In genomic region chr9:71746023-71746752, GRCh38 we compare ENCODE assay signal across 31 cellular contexts.
DNase-seq lines count a peak whose midpoint lies in the region; ATAC-seq and TF ChIP-seq lines count a peak whose summit lies in the region.
"Had no signal": no experiment of that assay in that cellular context is flagged by ENCODE, and none has a peak within 500 bp of the region (broad histone marks: within the 10 kb centered on the region; RNA-seq: fewer than 3 reads in every experiment).

No MANE protein-coding gene starts in this region.

- H3K9me3 Mint-ChIP-seq in stimulated activated naive CD8-positive, alpha-beta T cell treated with anti-CD3 and anti-CD28 coated beads, Interleukin-15, Interleukin-2, amounts not matched to agents 100 ng/mL and 50 ng/mL, for 24 hours, result no peaks in the 10 kb centered on the region
- H3K9me3 Mint-ChIP-seq in stimulated activated naive CD8-positive, alpha-beta T cell treated with anti-CD3 and anti-CD28 coated beads, Interleukin-15, amount 100 ng/mL, for 72 hours, result no peaks in the 10 kb centered on the region
- H3K9me3 Mint-ChIP-seq in stimulated activated naive B cell treated with anti-CD40 and anti-IgM and Interleukin-4, amounts not matched to agents 10 μg/mL and 1 μg/mL and 100 μg/mL, for 72 hours, result no peaks in the 10 kb centered on the region
- H3K9me3 Mint-ChIP-seq: CD8-positive, alpha-beta T cell; dendritic cell treated with granulocyte-macrophage colony-stimulating factor and Interleukin-4, amounts not matched to agents 40 ng/mL and 50 ng/mL, for 4 days; nephron had no signal

- H3K27me3 ChIP-seq in iPS-20b (ENCODE audit: insufficient read depth, low read length) (no peaks in the 10 kb centered on the region), tibial artery (no peaks in the 10 kb centered on the region)
- H3K27me3 ChIP-seq: heart right ventricle, Peyer's patch, stomach, thyroid gland had no signal

- H3K27me3 Mint-ChIP-seq in stimulated activated naive CD8-positive, alpha-beta T cell treated with anti-CD3 and anti-CD28 coated beads, Interleukin-15, Interleukin-2, amounts not matched to agents 100 ng/mL and 50 ng/mL, for 24 hours, result no peaks in the 10 kb centered on the region
- no peaks in the 10 kb centered on the region for H3K27me3 Mint-ChIP-seq in stimulated activated naive CD8-positive, alpha-beta T cell treated with anti-CD3 and anti-CD28 coated beads, Interleukin-15, amount 100 ng/mL, for 72 hours
- no peaks in the 10 kb centered on the region for H3K27me3 Mint-ChIP-seq in stimulated activated naive B cell treated with anti-CD40 and anti-IgM and Interleukin-4, amounts not matched to agents 10 μg/mL and 1 μg/mL and 100 μg/mL, for 72 hours
- H3K27me3 Mint-ChIP-seq: activated CD4-positive, alpha-beta T cell treated with anti-CD3 and anti-CD28 coated beads for 36 hours; activated naive CD8-positive, alpha-beta T cell; dendritic cell treated with granulocyte-macrophage colony-stimulating factor and Interleukin-4, amounts not matched to agents 40 ng/mL and 50 ng/mL, for 4 days had no signal

- H3K4me3 ChIP-seq in astrocyte of the spinal cord (ENCODE audit: low read depth, low read length), result no peak overlapping the region
- H3K4me3 ChIP-seq in iPS-20b (ENCODE audit: low read length), result peak overlapping the region; percentile 2; the same call in 1 of the 2 replicates
- no peak overlapping the region for H3K4me3 ChIP-seq in tibial artery
- H3K4me3 ChIP-seq: heart right ventricle, lower lobe of right lung, Peyer's patch, stomach, thyroid gland had no signal

- peaks cover 43% of the 10 kb centered on the region for H3K4me1 ChIP-seq in iPS-20b (ENCODE audit: insufficient read depth, low read length)
- H3K4me1 ChIP-seq in tibial artery, result peaks cover 0 to 32% (median 9%) of the 10 kb centered on the region in 4 donors

- peaks cover 44% of the 10 kb centered on the region for H3K4me1 Mint-ChIP-seq in stimulated activated naive CD8-positive, alpha-beta T cell treated with anti-CD3 and anti-CD28 coated beads, Interleukin-15, Interleukin-2, amounts not matched to agents 100 ng/mL and 50 ng/mL, for 24 hours (ENCODE audit: low read depth)
- H3K4me1 Mint-ChIP-seq in stimulated activated naive CD8-positive, alpha-beta T cell treated with anti-CD3 and anti-CD28 coated beads, Interleukin-15, amount 100 ng/mL, for 72 hours, result peaks cover 14% of the 10 kb centered on the region
- peaks cover 22 to 51% of the 10 kb centered on the region in 2 donors for H3K4me1 Mint-ChIP-seq in stimulated activated naive B cell treated with anti-CD40 and anti-IgM and Interleukin-4, amounts not matched to agents 10 μg/mL and 1 μg/mL and 100 μg/mL, for 72 hours

- TF ChIP-seq CTCF in astrocyte of the spinal cord (IDR thresholded peaks at IDR 0.05; ENCODE audit: low read depth, low read length) (no peak), tibial artery (IDR thresholded peaks at IDR 0.05) (no peak)

- no peak overlapping the region; the same call in 1 of the 2 replicates for H3K9ac ChIP-seq in iPS-20b (ENCODE audit: low read depth, low read length)

- H3K36me3 Mint-ChIP-seq in stimulated activated naive CD8-positive, alpha-beta T cell treated with anti-CD3 and anti-CD28 coated beads, Interleukin-15, Interleukin-2, amounts not matched to agents 100 ng/mL and 50 ng/mL, for 24 hours (ENCODE audit: low read depth), result peaks cover 68% of the 10 kb centered on the region
- peaks cover 16 to 34% of the 10 kb centered on the region in 2 donors for H3K36me3 Mint-ChIP-seq in stimulated activated naive B cell treated with anti-CD40 and anti-IgM and Interleukin-4, amounts not matched to agents 10 μg/mL and 1 μg/mL and 100 μg/mL, for 72 hours

- H3K36me3 ChIP-seq in iPS-20b (ENCODE audit: insufficient read depth, low read depth, low read length) (peaks cover 66% of the 10 kb centered on the region), tibial artery (peaks cover 0 to 10% (median 0%) of the 10 kb centered on the region in 3 donors)

- H3K27ac ChIP-seq in iPS-20b (ENCODE audit: low read length) (no peak overlapping the region), tibial artery (peak overlapping the region; percentile 21 to 32)
- H3K27ac ChIP-seq: HL-60, lower lobe of right lung, Peyer's patch, thyroid gland had no signal

- peak overlapping the region; percentile 31 for H3K27ac Mint-ChIP-seq in stimulated activated naive CD8-positive, alpha-beta T cell treated with anti-CD3 and anti-CD28 coated beads, Interleukin-15, Interleukin-2, amounts not matched to agents 100 ng/mL and 50 ng/mL, for 24 hours
- H3K27ac Mint-ChIP-seq in stimulated activated naive CD8-positive, alpha-beta T cell treated with anti-CD3 and anti-CD28 coated beads, Interleukin-15, amount 100 ng/mL, for 72 hours, result no peak overlapping the region
- no peak overlapping the region for H3K27ac Mint-ChIP-seq in stimulated activated naive B cell treated with anti-CD40 and anti-IgM and Interleukin-4, amounts not matched to agents 10 μg/mL and 1 μg/mL and 100 μg/mL, for 72 hours
- H3K27ac Mint-ChIP-seq: activated CD4-positive, alpha-beta T cell treated with anti-CD3 and anti-CD28 coated beads for 36 hours; activated naive CD8-positive, alpha-beta T cell; CD8-positive, alpha-beta T cell; endodermal cell; nephron had no signal

- no peak overlapping the region for H3K4me3 Mint-ChIP-seq in stimulated activated naive CD8-positive, alpha-beta T cell treated with anti-CD3 and anti-CD28 coated beads, Interleukin-15, Interleukin-2, amounts not matched to agents 100 ng/mL and 50 ng/mL, for 24 hours
- no peak overlapping the region for H3K4me3 Mint-ChIP-seq in stimulated activated naive CD8-positive, alpha-beta T cell treated with anti-CD3 and anti-CD28 coated beads, Interleukin-15, amount 100 ng/mL, for 72 hours
- no peak overlapping the region for H3K4me3 Mint-ChIP-seq in stimulated activated naive B cell treated with anti-CD40 and anti-IgM and Interleukin-4, amounts not matched to agents 10 μg/mL and 1 μg/mL and 100 μg/mL, for 72 hours
- H3K4me3 Mint-ChIP-seq: activated CD4-positive, alpha-beta T cell treated with anti-CD3 and anti-CD28 coated beads for 36 hours; activated naive CD8-positive, alpha-beta T cell; CD8-positive, alpha-beta T cell; dendritic cell treated with granulocyte-macrophage colony-stimulating factor and Interleukin-4, amounts not matched to agents 40 ng/mL and 50 ng/mL, for 4 days; endodermal cell; nephron had no signal

- in situ Hi-C loops in astrocyte of the spinal cord (cut with HindIII; ENCODE audit: low sequenced_read_pairs), result no loop called here

- intact Hi-C loops in tibial artery (cut with DNase I; ENCODE audit: low total_unique reads), result no loop called here

- H3K9me3 ChIP-seq in iPS-20b (ENCODE audit: insufficient read depth, low read depth, low read length) (no peaks in the 10 kb centered on the region), tibial artery (no peaks in the 10 kb centered on the region)
- H3K9me3 ChIP-seq: heart right ventricle, lower lobe of right lung, Peyer's patch, stomach, thyroid gland had no signal

- DNase-seq in stimulated activated naive CD8-positive, alpha-beta T cell treated with anti-CD3 and anti-CD28 coated beads, Interleukin-15, amount 100 ng/mL, for 72 hours, result no peak
- peak; percentile 41 for DNase-seq in astrocyte of the spinal cord (ENCODE audit: low read depth, low spot score)
- no peak for DNase-seq in tibial artery
- no peak for DNase-seq in stimulated activated naive B cell treated with anti-CD40 and anti-IgM and Interleukin-4, amounts not matched to agents 10 μg/mL and 1 μg/mL and 100 μg/mL, for 72 hours
- no peak for DNase-seq in T1000 (lab: John Stamatoyannopoulos, UW)
- no peak for DNase-seq in NCI-H146 treated with DMSO at 0.1 percent for 48 hours (lab: John Stamatoyannopoulos, UW; ENCODE audit: unreplicated experiment)
- DNase-seq: activated CD4-positive, alpha-beta T cell treated with anti-CD3 and anti-CD28 coated beads for 36 hours; activated CD8-positive, alpha-beta memory T cell treated with anti-CD3 and anti-CD28 coated beads for 24 hours; activated T-cell treated with anti-CD3 and anti-CD28 coated beads for 4 hours; caudate nucleus; CD8-positive, alpha-beta T cell; endodermal cell; foreskin melanocyte; GOT3; heart right ventricle; Kasumi-1; lower lobe of right lung; NCI-H1436 treated with DMSO at 0.1 percent for 48 hours; NCI-H2107; NCI-H748 treated with DMSO at 0.1 percent for 48 hours; Peyer's patch; SHP77 treated with DMSO at 0.1 percent for 48 hours; stomach; thyroid gland had no signal

- no peak for ATAC-seq in stimulated activated naive CD8-positive, alpha-beta T cell treated with anti-CD3 and anti-CD28 coated beads, Interleukin-15, amount 100 ng/mL, for 72 hours
- no peak for ATAC-seq in stimulated activated naive B cell treated with anti-CD40 and anti-IgM and Interleukin-4, amounts not matched to agents 10 μg/mL and 1 μg/mL and 100 μg/mL, for 72 hours (replicated peaks)
- ATAC-seq: activated CD4-positive, alpha-beta T cell treated with anti-CD3 and anti-CD28 coated beads for 36 hours; CD8-positive, alpha-beta T cell; esophagus mucosa; heart right ventricle; lower lobe of right lung had no signal
